ENCODE assay signal across 19 cellular contexts in the genomic region with DNA sequence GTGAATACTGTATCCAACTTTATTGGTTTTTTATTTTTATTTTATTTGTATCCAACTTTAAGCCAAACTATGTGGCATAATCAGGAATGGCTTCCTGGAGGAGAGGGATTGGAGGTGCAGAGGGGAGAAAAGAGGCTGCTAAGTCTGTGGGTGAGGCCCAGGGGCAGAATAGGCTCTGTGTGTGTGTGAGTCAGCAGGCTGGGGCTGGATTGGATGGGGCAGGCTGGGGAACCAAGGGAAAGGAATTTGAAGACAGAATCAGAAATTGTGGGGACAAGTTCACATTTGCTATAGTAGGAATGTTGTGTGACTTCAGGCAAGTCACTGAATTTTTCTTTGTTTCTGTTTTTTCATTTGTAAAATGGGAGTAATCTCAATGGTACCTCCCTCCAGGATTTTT. TPM values are rescaled to one million over a fixed set of nuclear protein-coding genes. Genes with fewer than 3 reads are reported as not detected.
DNase-seq lines count a peak whose midpoint lies in the region; TF ChIP-seq lines count a peak whose summit lies in the region.
"Had no signal": no experiment of that assay in that cellular context is flagged by ENCODE, and none has a peak within 500 bp of the region (broad histone marks: within the 10 kb centered on the region; RNA-seq: fewer than 3 reads in every experiment).

No MANE protein-coding gene starts in this region.

- no peaks in the 10 kb centered on the region for H3K4me1 ChIP-seq in sigmoid colon

- TF ChIP-seq CTCF in HFFc6 (IDR thresholded peaks at IDR 0.05), result no peak
- TF ChIP-seq CTCF in sigmoid colon (IDR thresholded peaks at IDR 0.05), result no peak
- no peak for TF ChIP-seq CTCF in GM10248 (IDR thresholded peaks at IDR 0.05; ENCODE audit: control extremely low read depth, extremely low read depth, low read depth, missing control alignments)

- TF ChIP-seq POLR2A in sigmoid colon (IDR thresholded peaks at IDR 0.05), result no peak

- no peak for TF ChIP-seq EP300 in sigmoid colon (IDR thresholded peaks at IDR 0.05)

- peaks cover 8% of the 10 kb centered on the region for H3K4me1 Mint-ChIP-seq in HFFc6 (ENCODE audit: low read depth)
- H3K4me1 Mint-ChIP-seq: activated naive CD8-positive, alpha-beta T cell treated with anti-CD3 and anti-CD28 coated beads, Interleukin-2, amount 10 ng/mL, durations not matched to agents 7 days and 5 days; natural killer cell; stimulated activated naive CD8-positive, alpha-beta T cell treated with anti-CD3 and anti-CD28 coated beads, Interleukin-15, amount 100 ng/mL, for 72 hours had no signal

- H3K27ac ChIP-seq in sigmoid colon, result no peak overlapping the region
- H3K27ac ChIP-seq: VCaP had no signal

- intact Hi-C loops in sigmoid colon (cut with DNase I), result no loop called here

- H3K27ac Mint-ChIP-seq in HFFc6, result peak overlapping the region; percentile 3; the same call in 1 of the 2 replicates
- H3K27ac Mint-ChIP-seq: activated CD8-positive, alpha-beta T cell treated with anti-CD3 and anti-CD28 coated beads for 36 hours; activated naive CD8-positive, alpha-beta T cell treated with anti-CD3 and anti-CD28 coated beads, Interleukin-2, amount 10 ng/mL, durations not matched to agents 7 days and 5 days; activated T-cell treated with anti-CD3 and anti-CD28 coated beads, Interleukin-2, amount 50 U/mL, for 72 hours; natural killer cell; stimulated activated naive CD8-positive, alpha-beta T cell treated with anti-CD3 and anti-CD28 coated beads, Interleukin-15, amount 100 ng/mL, for 72 hours had no signal

- POLR2A ChIA-PET in GM10248 (lab: Yijun Ruan, JAX), result no interaction called here

- H3K36me3 ChIP-seq in sigmoid colon, result no peaks in the 10 kb centered on the region

- DNase-seq in AG08395 (ENCODE audit: low spot score) (peak; percentile 70), HFFc6 (peak; percentile 50), amniotic epithelial cell (ENCODE audit: low read depth) (peak; percentile 19), hepatic stellate cell (ENCODE audit: low spot score) (peak; percentile 51), sigmoid colon (no peak), NCI-H2196 treated with DMSO at 0.1 percent for 48 hours (lab: John Stamatoyannopoulos, UW; ENCODE audit: unreplicated experiment) (no peak), GM10248 (ENCODE audit: extremely low spot score) (no peak), NCI-H2081 (lab: John Stamatoyannopoulos, UW) (no peak)
- DNase-seq: activated CD8-positive, alpha-beta T cell treated with anti-CD3 and anti-CD28 coated beads for 36 hours; activated naive CD8-positive, alpha-beta T cell treated with anti-CD3 and anti-CD28 coated beads, Interleukin-2, amount 10 ng/mL, durations not matched to agents 7 days and 5 days; activated T-cell treated with anti-CD3 and anti-CD28 coated beads, Interleukin-2, amount 50 U/mL, for 72 hours; central memory CD4-positive, alpha-beta T cell; GDM1; natural killer cell; NCI-H187; NCI-H526 treated with DMSO at 0.1 percent for 48 hours; OCI-M1; stimulated activated naive CD8-positive, alpha-beta T cell treated with anti-CD3 and anti-CD28 coated beads, Interleukin-15, amount 100 ng/mL, for 72 hours had no signal

- CTCF ChIA-PET in GM10248 (lab: Yijun Ruan, JAX), result no interaction called here

- H3K4me3 ChIP-seq in sigmoid colon, result no peak overlapping the region

- no peaks in the 10 kb centered on the region for H3K9me3 ChIP-seq in sigmoid colon

- H3K27me3 Mint-ChIP-seq in HFFc6 (ENCODE audit: insufficient read depth), result peaks cover 18% of the 10 kb centered on the region

- H3K4me3 Mint-ChIP-seq in HFFc6, result no peak overlapping the region
- H3K4me3 Mint-ChIP-seq: activated CD8-positive, alpha-beta T cell treated with anti-CD3 and anti-CD28 coated beads for 36 hours; activated naive CD8-positive, alpha-beta T cell treated with anti-CD3 and anti-CD28 coated beads, Interleukin-2, amount 10 ng/mL, durations not matched to agents 7 days and 5 days; activated T-cell treated with anti-CD3 and anti-CD28 coated beads, Interleukin-2, amount 50 U/mL, for 72 hours; natural killer cell; stimulated activated naive CD8-positive, alpha-beta T cell treated with anti-CD3 and anti-CD28 coated beads, Interleukin-15, amount 100 ng/mL, for 72 hours had no signal

- no peaks in the 10 kb centered on the region for H3K27me3 ChIP-seq in sigmoid colon

- H3K9me3 Mint-ChIP-seq in HFFc6, result no peaks in the 10 kb centered on the region
- H3K9me3 Mint-ChIP-seq: activated CD8-positive, alpha-beta T cell treated with anti-CD3 and anti-CD28 coated beads for 36 hours; activated naive CD8-positive, alpha-beta T cell treated with anti-CD3 and anti-CD28 coated beads, Interleukin-2, amount 10 ng/mL, durations not matched to agents 7 days and 5 days; activated T-cell treated with anti-CD3 and anti-CD28 coated beads, Interleukin-2, amount 50 U/mL, for 72 hours; natural killer cell; stimulated activated naive CD8-positive, alpha-beta T cell treated with anti-CD3 and anti-CD28 coated beads, Interleukin-15, amount 100 ng/mL, for 72 hours had no signal

- no peaks in the 10 kb centered on the region for H3K36me3 Mint-ChIP-seq in HFFc6 (ENCODE audit: low read depth)
- H3K36me3 Mint-ChIP-seq: activated naive CD8-positive, alpha-beta T cell treated with anti-CD3 and anti-CD28 coated beads, Interleukin-2, amount 10 ng/mL, durations not matched to agents 7 days and 5 days; natural killer cell had no signal

RNA-seq across cellular contexts. Expression of a gene that starts 12.8 kb away (rescaled TPM):
- total RNA-seq in HFFc6 (2021; fragmentation: NEBNext Ultra II Directional; extraction: Animal tissue kit (Norgen Biotek cat#: 25700)), result 10 to 100 TPM; 15.2 to 18.9 (median 16.9) TPM
- 10 to 100 TPM; 12.1 to 30.5 (median 18.3) TPM for total RNA-seq in sigmoid colon
- 1 to 10 TPM; 1.4 to 4.2 (median 3.0) TPM for polyA plus RNA-seq in sigmoid colon

RNA-seq across cellular contexts. Expression of a gene that starts 38.1 kb away (rescaled TPM):
- 100 to 1,000 TPM; 383 to 448 (median 405) TPM for total RNA-seq in HFFc6 (2021; fragmentation: NEBNext Ultra II Directional; extraction: Animal tissue kit (Norgen Biotek cat#: 25700))
- total RNA-seq in sigmoid colon, result 100 to 1,000 TPM; 128 to 161 (median 144) TPM
- 100 to 1,000 TPM in 1 of 3 donors, 10 to 100 TPM in 2; 57.1 to 128 (median 58.7) TPM for polyA plus RNA-seq in sigmoid colon

RNA-seq across cellular contexts. Expression of a gene that starts 55.6 kb away (rescaled TPM):
- 10 to 100 TPM; 13.4 to 18.4 (median 14.3) TPM for total RNA-seq in HFFc6 (2021; fragmentation: NEBNext Ultra II Directional; extraction: Animal tissue kit (Norgen Biotek cat#: 25700))
- total RNA-seq in sigmoid colon, result 10 to 100 TPM; 13.6 to 33.0 (median 18.2) TPM
- polyA plus RNA-seq in sigmoid colon, result 10 to 100 TPM in 1 of 3 donors, 1 to 10 TPM in 2; 5.4 to 13.4 (median 6.7) TPM

Comparison
In these comparisons a context has a peak if more than half of its experiments do, and no peak if none do; other contexts are left out.
1. DNase-seq: peak in AG08395 (single experiment), HFFc6 (single experiment), amniotic epithelial cell (single experiment) and hepatic stellate cell (single experiment); none in sigmoid colon (single experiment), NCI-H2196 treated with DMSO at 0.1 percent for 48 hours (single experiment), GM10248 (single experiment) and NCI-H2081 (0 of 2).